ENCODE assay signal across 1 cellular context in genomic region chr4:17511950-17512795, GRCh38.
TF ChIP-seq lines count a peak whose summit lies in the region.

QDPR (minus strand) TSS chr4:17512090; CDS start chr4:17512054, 36 bp downstream.

TF ChIP-seq in HepG2, 621 proteins besides CTCF, POLR2A, EP300 and RAD21 (continued from another document and continues in another):
- no peak; the same call in 1 of the 2 replicates for TF ChIP-seq ZFP91 (CRISPR knock-in tag; IDR thresholded peaks at IDR 0.05; ENCODE audit: borderline replicate concordance)
- TF ChIP-seq SRY (CRISPR knock-in tag; IDR thresholded peaks at IDR 0.05) = no peak
- TF ChIP-seq ZNF672 (CRISPR knock-in tag; IDR thresholded peaks at IDR 0.05) = no peak
- no peak for TF ChIP-seq ZBTB38 (CRISPR knock-in tag; IDR thresholded peaks at IDR 0.05)
- TF ChIP-seq, protein P1, sequence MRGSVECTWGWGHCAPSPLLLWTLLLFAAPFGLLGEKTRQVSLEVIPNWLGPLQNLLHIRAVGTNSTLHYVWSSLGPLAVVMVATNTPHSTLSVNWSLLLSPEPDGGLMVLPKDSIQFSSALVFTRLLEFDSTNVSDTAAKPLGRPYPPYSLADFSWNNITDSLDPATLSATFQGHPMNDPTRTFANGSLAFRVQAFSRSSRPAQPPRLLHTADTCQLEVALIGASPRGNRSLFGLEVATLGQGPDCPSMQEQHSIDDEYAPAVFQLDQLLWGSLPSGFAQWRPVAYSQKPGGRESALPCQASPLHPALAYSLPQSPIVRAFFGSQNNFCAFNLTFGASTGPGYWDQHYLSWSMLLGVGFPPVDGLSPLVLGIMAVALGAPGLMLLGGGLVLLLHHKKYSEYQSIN (CRISPR knock-in tag; IDR thresholded peaks at IDR 0.05; ENCODE audit: borderline replicate concordance) = no peak
- TF ChIP-seq ZNF782 (CRISPR knock-in tag; IDR thresholded peaks at IDR 0.05; ENCODE audit: borderline replicate concordance) = 0 out of 2 replicates have a peak, but pooled peaks have one; percentile 49
- no peak for TF ChIP-seq ZNF589 (CRISPR knock-in tag; conservative IDR thresholded peaks at IDR 0.05)
- TF ChIP-seq ZSCAN30 (CRISPR knock-in tag; IDR thresholded peaks at IDR 0.05) = no peak
- no peak for TF ChIP-seq ZBTB8A (CRISPR knock-in tag; IDR thresholded peaks at IDR 0.05; ENCODE audit: borderline replicate concordance, low read depth)
- no peak for TF ChIP-seq E2F1 (CRISPR knock-in tag; IDR thresholded peaks at IDR 0.05)
- TF ChIP-seq, protein P2, sequence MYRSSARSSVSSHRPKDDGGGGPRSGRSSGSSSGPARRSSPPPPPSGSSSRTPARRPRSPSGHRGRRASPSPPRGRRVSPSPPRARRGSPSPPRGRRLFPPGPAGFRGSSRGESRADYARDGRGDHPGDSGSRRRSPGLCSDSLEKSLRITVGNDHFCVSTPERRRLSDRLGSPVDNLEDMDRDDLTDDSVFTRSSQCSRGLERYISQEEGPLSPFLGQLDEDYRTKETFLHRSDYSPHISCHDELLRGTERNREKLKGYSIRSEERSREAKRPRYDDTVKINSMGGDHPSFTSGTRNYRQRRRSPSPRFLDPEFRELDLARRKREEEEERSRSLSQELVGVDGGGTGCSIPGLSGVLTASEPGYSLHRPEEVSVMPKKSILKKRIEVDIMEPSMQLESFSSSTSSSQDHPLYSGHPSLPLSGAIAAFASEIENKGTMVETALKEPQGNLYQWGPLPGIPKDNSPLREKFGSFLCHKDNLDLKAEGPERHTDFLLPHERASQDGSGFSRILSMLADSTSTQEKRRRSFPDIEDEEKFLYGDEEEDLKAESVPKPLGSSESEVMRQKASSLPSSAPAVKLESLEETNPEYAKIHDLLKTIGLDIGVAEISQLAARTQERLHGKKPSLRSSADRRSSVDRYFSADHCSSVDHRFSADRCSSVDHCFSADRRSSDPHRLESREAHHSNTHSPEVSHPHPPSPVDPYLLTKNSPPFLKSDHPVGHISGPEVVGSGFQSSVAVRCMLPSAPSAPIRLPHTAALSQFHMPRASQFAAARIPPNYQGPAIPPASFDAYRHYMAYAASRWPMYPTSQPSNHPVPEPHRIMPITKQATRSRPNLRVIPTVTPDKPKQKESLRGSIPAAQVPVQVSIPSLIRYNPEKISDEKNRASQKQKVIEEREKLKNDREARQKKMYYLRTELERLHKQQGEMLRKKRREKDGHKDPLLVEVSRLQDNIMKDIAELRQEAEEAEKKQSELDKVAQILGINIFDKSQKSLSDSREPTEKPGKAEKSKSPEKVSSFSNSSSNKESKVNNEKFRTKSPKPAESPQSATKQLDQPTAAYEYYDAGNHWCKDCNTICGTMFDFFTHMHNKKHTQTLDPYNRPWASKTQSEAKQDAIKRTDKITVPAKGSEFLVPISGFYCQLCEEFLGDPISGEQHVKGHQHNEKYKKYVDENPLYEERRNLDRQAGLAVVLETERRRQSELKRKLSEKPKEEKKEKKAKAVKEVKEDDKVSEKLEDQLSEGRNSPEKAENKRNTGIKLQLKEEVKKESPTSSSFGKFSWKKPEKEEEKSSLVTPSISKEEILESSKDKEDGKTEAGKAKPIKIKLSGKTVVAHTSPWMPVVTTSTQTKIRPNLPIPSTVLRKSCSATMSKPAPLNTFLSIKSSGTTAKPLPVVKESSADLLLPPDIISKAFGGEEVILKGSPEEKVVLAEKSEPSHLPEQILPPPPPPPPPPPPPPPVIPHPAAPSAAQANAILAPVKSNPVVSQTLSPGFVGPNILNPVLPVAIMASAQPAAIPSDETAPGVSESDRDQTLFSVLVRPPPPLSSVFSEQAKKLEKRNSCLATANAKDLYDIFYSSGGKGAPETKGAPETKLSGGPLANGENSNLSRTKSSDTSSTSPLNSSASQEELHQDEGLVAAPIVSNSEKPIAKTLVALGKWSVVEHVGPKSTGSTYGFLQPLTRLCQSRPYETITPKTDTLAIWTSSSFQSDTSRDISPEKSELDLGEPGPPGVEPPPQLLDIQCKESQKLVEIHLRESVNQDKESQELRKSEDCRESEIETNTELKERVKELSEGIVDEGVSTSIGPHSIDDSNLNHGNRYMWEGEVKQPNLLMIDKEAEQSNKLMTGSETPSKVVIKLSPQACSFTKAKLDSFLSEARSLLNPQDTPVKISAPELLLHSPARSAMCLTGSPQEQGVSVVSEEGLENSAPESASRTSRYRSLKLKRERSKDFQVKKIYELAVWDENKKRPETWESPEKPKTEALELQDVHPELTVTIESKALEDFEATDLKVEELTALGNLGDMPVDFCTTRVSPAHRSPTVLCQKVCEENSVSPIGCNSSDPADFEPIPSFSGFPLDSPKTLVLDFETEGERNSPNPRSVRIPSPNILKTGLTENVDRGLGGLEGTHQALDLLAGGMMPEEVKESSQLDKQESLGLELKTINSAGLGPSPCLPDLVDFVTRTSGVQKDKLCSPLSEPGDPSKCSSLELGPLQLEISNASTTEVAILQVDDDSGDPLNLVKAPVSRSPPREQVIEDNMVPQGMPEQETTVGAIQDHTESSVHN (CRISPR knock-in tag; IDR thresholded peaks at IDR 0.05) = no peak
- TF ChIP-seq, protein P3, sequence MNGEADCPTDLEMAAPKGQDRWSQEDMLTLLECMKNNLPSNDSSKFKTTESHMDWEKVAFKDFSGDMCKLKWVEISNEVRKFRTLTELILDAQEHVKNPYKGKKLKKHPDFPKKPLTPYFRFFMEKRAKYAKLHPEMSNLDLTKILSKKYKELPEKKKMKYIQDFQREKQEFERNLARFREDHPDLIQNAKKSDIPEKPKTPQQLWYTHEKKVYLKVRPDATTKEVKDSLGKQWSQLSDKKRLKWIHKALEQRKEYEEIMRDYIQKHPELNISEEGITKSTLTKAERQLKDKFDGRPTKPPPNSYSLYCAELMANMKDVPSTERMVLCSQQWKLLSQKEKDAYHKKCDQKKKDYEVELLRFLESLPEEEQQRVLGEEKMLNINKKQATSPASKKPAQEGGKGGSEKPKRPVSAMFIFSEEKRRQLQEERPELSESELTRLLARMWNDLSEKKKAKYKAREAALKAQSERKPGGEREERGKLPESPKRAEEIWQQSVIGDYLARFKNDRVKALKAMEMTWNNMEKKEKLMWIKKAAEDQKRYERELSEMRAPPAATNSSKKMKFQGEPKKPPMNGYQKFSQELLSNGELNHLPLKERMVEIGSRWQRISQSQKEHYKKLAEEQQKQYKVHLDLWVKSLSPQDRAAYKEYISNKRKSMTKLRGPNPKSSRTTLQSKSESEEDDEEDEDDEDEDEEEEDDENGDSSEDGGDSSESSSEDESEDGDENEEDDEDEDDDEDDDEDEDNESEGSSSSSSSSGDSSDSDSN (CRISPR knock-in tag; IDR thresholded peaks at IDR 0.05) = peak; percentile 72
- TF ChIP-seq TMF1 (CRISPR knock-in tag; IDR thresholded peaks at IDR 0.05; ENCODE audit: low read depth) = peak; percentile 79
- TF ChIP-seq, protein P4, sequence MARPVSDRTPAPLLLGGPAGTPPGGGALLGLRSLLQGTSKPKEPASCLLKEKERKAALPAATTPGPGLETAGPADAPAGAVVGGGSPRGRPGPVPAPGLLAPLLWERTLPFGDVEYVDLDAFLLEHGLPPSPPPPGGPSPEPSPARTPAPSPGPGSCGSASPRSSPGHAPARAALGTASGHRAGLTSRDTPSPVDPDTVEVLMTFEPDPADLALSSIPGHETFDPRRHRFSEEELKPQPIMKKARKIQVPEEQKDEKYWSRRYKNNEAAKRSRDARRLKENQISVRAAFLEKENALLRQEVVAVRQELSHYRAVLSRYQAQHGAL (CRISPR knock-in tag; IDR thresholded peaks at IDR 0.05; ENCODE audit: not compliant biosample characterization) = peak; percentile 50
- TF ChIP-seq ZSCAN29 (CRISPR knock-in tag; conservative IDR thresholded peaks at IDR 0.05) = peak; percentile 60; the same call in 1 of the 2 replicates
- TF ChIP-seq FOXP4 (CRISPR knock-in tag; IDR thresholded peaks at IDR 0.05) = 0 out of 2 replicates have a peak, but pooled peaks have one; percentile 15
- TF ChIP-seq, protein P5, sequence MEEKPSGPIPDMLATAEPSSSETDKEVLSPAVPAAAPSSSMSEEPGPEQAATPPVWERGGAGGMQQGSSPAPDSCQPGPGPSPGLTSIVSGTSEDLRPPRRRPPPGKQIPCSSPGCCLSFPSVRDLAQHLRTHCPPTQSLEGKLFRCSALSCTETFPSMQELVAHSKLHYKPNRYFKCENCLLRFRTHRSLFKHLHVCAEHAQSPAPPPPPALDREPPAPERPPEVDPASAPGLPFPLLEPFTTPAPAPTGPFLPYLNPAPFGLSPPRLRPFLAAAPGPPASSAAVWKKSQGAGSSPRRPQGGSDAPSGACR (CRISPR knock-in tag; IDR thresholded peaks at IDR 0.05) = no peak
- peak; percentile 75 for TF ChIP-seq SKI (IDR thresholded peaks at IDR 0.05; ENCODE audit: partially characterized antibody)
- 0 out of 2 replicates have a peak, but pooled peaks have one; percentile 50 for TF ChIP-seq RFXAP (CRISPR knock-in tag; IDR thresholded peaks at IDR 0.05; ENCODE audit: borderline replicate concordance)
- no peak for TF ChIP-seq ZNF251 (CRISPR knock-in tag; IDR thresholded peaks at IDR 0.05)
- peak; percentile 68 for TF ChIP-seq GATAD1 (CRISPR knock-in tag; IDR thresholded peaks at IDR 0.05)
- TF ChIP-seq ZMAT5 (CRISPR knock-in tag; IDR thresholded peaks at IDR 0.05; ENCODE audit: borderline replicate concordance, low read depth) = no peak
- no peak for TF ChIP-seq ZNF746 (CRISPR knock-in tag; IDR thresholded peaks at IDR 0.05)
- TF ChIP-seq KLF15 (CRISPR knock-in tag; IDR thresholded peaks at IDR 0.05; ENCODE audit: borderline replicate concordance) = no peak
- no peak for TF ChIP-seq TGIF2 (CRISPR knock-in tag; IDR thresholded peaks at IDR 0.05)
- TF ChIP-seq STAT6 (CRISPR knock-in tag; IDR thresholded peaks at IDR 0.05; ENCODE audit: borderline replicate concordance) = no peak
